Comparison of ENCODE assay signal across 29 cellular contexts in the genomic region with DNA sequence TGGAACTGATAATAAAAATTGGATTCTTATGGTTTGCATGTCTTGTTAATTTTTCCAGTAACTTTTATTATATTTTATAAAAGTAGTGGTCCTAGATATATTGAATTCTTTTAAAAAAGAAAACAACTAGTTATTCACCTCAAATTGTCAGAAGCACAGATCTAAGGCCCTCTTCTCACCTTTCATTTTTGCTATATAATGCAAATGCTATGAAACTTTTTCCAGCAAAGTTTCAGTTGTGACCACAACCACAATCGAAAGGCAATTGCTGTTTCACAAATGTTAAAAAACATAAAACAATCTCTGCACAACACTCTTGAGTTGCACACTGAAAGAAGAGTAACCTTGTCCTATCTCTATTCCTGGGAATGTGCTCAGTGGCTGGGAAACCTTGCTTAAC.
"Had no signal": no experiment of that assay in that cellular context is flagged by ENCODE, and none has a peak within 500 bp of the region (broad histone marks: within the 10 kb centered on the region; RNA-seq: fewer than 3 reads in every experiment).

No MANE protein-coding gene starts in this region.

- H3K27me3 ChIP-seq: neural progenitor cell, ovary, right lobe of liver, sigmoid colon, spleen, stomach, thyroid gland, tibial nerve, upper lobe of left lung, vagina had no signal

- H3K9me3 ChIP-seq: ovary, thoracic aorta, thyroid gland, vagina had no signal

- H3K4me3 ChIP-seq: neural progenitor cell, ovary, psoas muscle, right lobe of liver, sigmoid colon, spleen, stomach, thoracic aorta, thyroid gland, tibial nerve, upper lobe of left lung, vagina had no signal

- DNase-seq: natural killer cell; occipital lobe; ovary; posterior cingulate gyrus; psoas muscle; right cardiac atrium; right lobe of liver; sigmoid colon; small intestine; spleen; stimulated activated CD4-positive, alpha-beta T cell treated with anti-CD3 and anti-CD28 coated beads, Interleukin-12 subunit alpha, Interleukin-12 subunit beta, amount 100 ng/mL, for 4 hours; stimulated activated CD4-positive, alpha-beta T cell treated with anti-CD3 and anti-CD28 coated beads, Interleukin-1b, Interleukin-23, amount 100 ng/mL, for 48 hours; stimulated activated CD4-positive, alpha-beta T cell treated with anti-CD3 and anti-CD28 coated beads, Interleukin-4, amount 100 ng/mL, for 1 hour; stimulated activated CD4-positive, alpha-beta T cell treated with anti-CD3 and anti-CD28 coated beads, Interleukin-4, amount 100 ng/mL, for 4 hours; stimulated activated CD8-positive, alpha-beta memory T cell treated with anti-CD3 and anti-CD28 coated beads, Interleukin-4, amount 100 ng/mL, for 48 hours; stimulated activated naive CD4-positive, alpha-beta T cell treated with Interleukin-2 at 50 U/mL for 16 hours; stomach; thyroid gland; trophoblast cell; upper lobe of left lung had no signal

- ATAC-seq: natural killer cell; psoas muscle; right cardiac atrium; right lobe of liver; stimulated activated memory B cell treated with anti-CD40 and anti-IgM and Interleukin-4, amounts not matched to agents 10 μg/mL and 1 μg/mL and 100 μg/mL, for 72 hours had no signal

- H3K36me3 Mint-ChIP-seq: natural killer cell; neural progenitor cell; stimulated activated memory B cell treated with anti-CD40 and anti-IgM and Interleukin-4, amounts not matched to agents 10 μg/mL and 1 μg/mL and 100 μg/mL, for 72 hours had no signal

- H3K4me1 Mint-ChIP-seq: natural killer cell; nephron; neural progenitor cell; stimulated activated memory B cell treated with anti-CD40 and anti-IgM and Interleukin-4, amounts not matched to agents 10 μg/mL and 1 μg/mL and 100 μg/mL, for 72 hours had no signal

- H3K27ac ChIP-seq: neural progenitor cell, ovary, parathyroid adenoma, psoas muscle, right lobe of liver, sigmoid colon, spleen, stomach, thoracic aorta, thyroid gland, tibial nerve, upper lobe of left lung, vagina had no signal

- H3K27me3 Mint-ChIP-seq: progenitor cell of endocrine pancreas; stimulated activated memory B cell treated with anti-CD40 and anti-IgM and Interleukin-4, amounts not matched to agents 10 μg/mL and 1 μg/mL and 100 μg/mL, for 72 hours; stimulated activated naive CD8-positive, alpha-beta T cell treated with anti-CD3 and anti-CD28 coated beads, Interleukin-15, Interleukin-2, amounts not matched to agents 100 ng/mL and 50 ng/mL, for 24 hours had no signal

- H2AFZ ChIP-seq: neural progenitor cell, parathyroid adenoma had no signal

- H3K4me3 Mint-ChIP-seq: natural killer cell; nephron; neural progenitor cell; stimulated activated memory B cell treated with anti-CD40 and anti-IgM and Interleukin-4, amounts not matched to agents 10 μg/mL and 1 μg/mL and 100 μg/mL, for 72 hours; stimulated activated naive CD8-positive, alpha-beta T cell treated with anti-CD3 and anti-CD28 coated beads, Interleukin-15, Interleukin-2, amounts not matched to agents 100 ng/mL and 50 ng/mL, for 24 hours had no signal

- H3K4me2 ChIP-seq: neural progenitor cell had no signal

- H3K4me1 ChIP-seq: neural progenitor cell, parathyroid adenoma, psoas muscle, right lobe of liver, spleen, stomach, thyroid gland, tibial nerve, upper lobe of left lung, vagina had no signal

- H3K27ac Mint-ChIP-seq: natural killer cell; nephron; neural progenitor cell; progenitor cell of endocrine pancreas; stimulated activated memory B cell treated with anti-CD40 and anti-IgM and Interleukin-4, amounts not matched to agents 10 μg/mL and 1 μg/mL and 100 μg/mL, for 72 hours; stimulated activated naive CD8-positive, alpha-beta T cell treated with anti-CD3 and anti-CD28 coated beads, Interleukin-15, Interleukin-2, amounts not matched to agents 100 ng/mL and 50 ng/mL, for 24 hours had no signal

- H3K9ac ChIP-seq: neural progenitor cell, parathyroid adenoma had no signal

- H3K36me3 ChIP-seq: neural progenitor cell, ovary, right lobe of liver, sigmoid colon, spleen, stomach, thoracic aorta, thyroid gland, tibial nerve, upper lobe of left lung, vagina had no signal

- H3K79me2 ChIP-seq: parathyroid adenoma had no signal
